Comparison of ENCODE assay signal across 17 cellular contexts in the genomic region with DNA sequence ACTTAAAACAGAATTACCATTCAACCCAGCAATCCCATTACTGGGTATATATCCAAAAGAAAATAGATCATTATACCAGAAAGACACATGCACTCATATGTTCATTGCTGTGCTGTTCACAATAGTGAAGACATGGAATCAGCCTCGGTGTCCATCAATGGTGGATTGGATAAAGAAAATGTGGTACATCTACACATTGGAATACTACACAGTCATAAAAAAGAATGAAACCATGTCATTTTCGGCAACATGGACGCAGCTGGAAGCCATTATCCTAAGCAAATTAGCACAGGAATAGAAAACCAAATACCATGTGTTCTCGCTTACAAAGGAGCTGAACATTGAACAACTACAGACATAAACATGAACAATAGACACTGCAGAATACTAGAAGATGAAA.
DNase-seq lines count a peak whose midpoint lies in the region; ATAC-seq and TF ChIP-seq lines count a peak whose summit lies in the region.
"Had no signal": no experiment of that assay in that cellular context is flagged by ENCODE, and none has a peak within 500 bp of the region (broad histone marks: within the 10 kb centered on the region; RNA-seq: fewer than 3 reads in every experiment).

No MANE protein-coding gene starts in this region.

- H3K9me3 Mint-ChIP-seq in activated T-cell treated with anti-CD3 and anti-CD28 coated beads, Interleukin-2, amount 50 U/mL, for 72 hours: peaks cover 2 to 4% of the 10 kb centered on the region in 2 donors
- H3K9me3 Mint-ChIP-seq in activated CD8-positive, alpha-beta T cell treated with anti-CD3 and anti-CD28 coated beads for 36 hours: peaks cover 5% of the 10 kb centered on the region

- H3K27me3 ChIP-seq in body of pancreas: no peaks in the 10 kb centered on the region
- H3K27me3 ChIP-seq: BE2C, BLaER1 had no signal

- H3K4me3 Mint-ChIP-seq in activated T-cell treated with anti-CD3 and anti-CD28 coated beads, Interleukin-2, amount 50 U/mL, for 72 hours: no peak overlapping the region
- no peak overlapping the region for H3K4me3 Mint-ChIP-seq in activated CD8-positive, alpha-beta T cell treated with anti-CD3 and anti-CD28 coated beads for 36 hours
- H3K4me3 Mint-ChIP-seq: CD14-positive monocyte; CD4-positive, alpha-beta memory T cell; CD8-positive, alpha-beta memory T cell had no signal

- no peaks in the 10 kb centered on the region for H3K27me3 Mint-ChIP-seq in activated T-cell treated with anti-CD3 and anti-CD28 coated beads, Interleukin-2, amount 50 U/mL, for 72 hours (ENCODE audit: low read depth)
- no peaks in the 10 kb centered on the region for H3K27me3 Mint-ChIP-seq in activated CD8-positive, alpha-beta T cell treated with anti-CD3 and anti-CD28 coated beads for 36 hours
- H3K27me3 Mint-ChIP-seq: CD4-positive, alpha-beta memory T cell; CD4-positive, CD25-positive, alpha-beta regulatory T cell had no signal

- no peak for ATAC-seq in activated T-cell treated with anti-CD3 and anti-CD28 coated beads, Interleukin-2, amount 50 U/mL, for 72 hours (replicated peaks in 1 of 2)
- ATAC-seq in activated CD8-positive, alpha-beta T cell treated with anti-CD3 and anti-CD28 coated beads for 36 hours: no peak
- no peak for ATAC-seq in body of pancreas

- WGBS in body of pancreas, 2 donors: 70 to 73% methylated on average over 4 of the region's 4 CpGs

- CTCF ChIA-PET in HEK293 (lab: Yijun Ruan, JAX): no interaction called here
- CTCF ChIA-PET in activated CD8-positive, alpha-beta T cell treated with anti-CD3 and anti-CD28 coated beads for 36 hours (lab: Charles Lee): no interaction called here

- H3K36me3 Mint-ChIP-seq in activated T-cell treated with anti-CD3 and anti-CD28 coated beads, Interleukin-2, amount 50 U/mL, for 72 hours (ENCODE audit: insufficient read depth in 2 of 2): peaks cover 0 to 2% of the 10 kb centered on the region in 2 donors
- H3K36me3 Mint-ChIP-seq in activated CD8-positive, alpha-beta T cell treated with anti-CD3 and anti-CD28 coated beads for 36 hours (ENCODE audit: low read depth): no peaks in the 10 kb centered on the region
- H3K36me3 Mint-ChIP-seq: CD14-positive monocyte; CD4-positive, alpha-beta memory T cell; CD4-positive, CD25-positive, alpha-beta regulatory T cell; CD8-positive, alpha-beta memory T cell had no signal

- no peak for TF ChIP-seq CTCF in HEK293 (tag by site-specific recombination; IDR thresholded peaks at IDR 0.05)
- TF ChIP-seq CTCF in activated CD8-positive, alpha-beta T cell treated with anti-CD3 and anti-CD28 coated beads for 36 hours (IDR thresholded peaks at IDR 0.05): no peak
- no peak for TF ChIP-seq CTCF in body of pancreas (IDR thresholded peaks at IDR 0.05)

- intact Hi-C loops in activated CD8-positive, alpha-beta T cell treated with anti-CD3 and anti-CD28 coated beads for 36 hours (cut with micrococcal nuclease): no loop called here
- intact Hi-C loops in body of pancreas (cut with DNase I): no loop called here

- no peak for DNase-seq in activated T-cell treated with anti-CD3 and anti-CD28 coated beads, Interleukin-2, amount 50 U/mL, for 72 hours
- DNase-seq in activated T-cell treated with anti-CD3 and anti-CD28 coated beads, Interleukin-2, amount 50 U/mL, for 1 hour: no peak
- no peak for DNase-seq in activated CD8-positive, alpha-beta T cell treated with anti-CD3 and anti-CD28 coated beads for 36 hours
- DNase-seq in body of pancreas: no peak
- DNase-seq: 8988T; ACHN; BE2C; C1 segment of cervical spinal cord; CD4-positive, alpha-beta memory T cell; CD4-positive, CD25-positive, alpha-beta regulatory T cell; CD8-positive, alpha-beta memory T cell; COR-L47; DMS79 treated with DMSO at 0.1 percent for 48 hours; GF-D8 had no signal

- POLR2A ChIA-PET in HEK293 (lab: Yijun Ruan, JAX): no interaction called here
- POLR2A ChIA-PET in activated CD8-positive, alpha-beta T cell treated with anti-CD3 and anti-CD28 coated beads for 36 hours (lab: Charles Lee): no interaction called here

- H3K27ac ChIP-seq in HEK293 (ENCODE audit: extremely low read depth, low read depth, low read length): no peak overlapping the region
- H3K27ac ChIP-seq in body of pancreas: no peak overlapping the region
- H3K27ac ChIP-seq: BLaER1 had no signal

- no peaks in the 10 kb centered on the region for H3K9me3 ChIP-seq in HEK293 (ENCODE audit: control insufficient read depth, insufficient read depth, low read depth, low read length)
- no peaks in the 10 kb centered on the region for H3K9me3 ChIP-seq in body of pancreas
- H3K9me3 ChIP-seq: BE2C, BLaER1 had no signal

- TF ChIP-seq POLR2A in body of pancreas (IDR thresholded peaks at IDR 0.05): no peak

- H3K4me1 ChIP-seq in HEK293 (ENCODE audit: control insufficient read depth, insufficient read depth, low read length) (0 out of 2 replicates have a peak, but pooled peaks cover 3% of the 10 kb centered on the region), body of pancreas (no peaks in the 10 kb centered on the region)
- H3K4me1 ChIP-seq: BE2C, BLaER1 had no signal

- no peaks in the 10 kb centered on the region for H3K4me1 Mint-ChIP-seq in activated T-cell treated with anti-CD3 and anti-CD28 coated beads, Interleukin-2, amount 50 U/mL, for 72 hours (ENCODE audit: low read depth)
- no peaks in the 10 kb centered on the region for H3K4me1 Mint-ChIP-seq in activated CD8-positive, alpha-beta T cell treated with anti-CD3 and anti-CD28 coated beads for 36 hours (ENCODE audit: low read depth)
- H3K4me1 Mint-ChIP-seq: CD14-positive monocyte; CD4-positive, alpha-beta memory T cell; CD4-positive, CD25-positive, alpha-beta regulatory T cell; CD8-positive, alpha-beta memory T cell had no signal

- no peaks in the 10 kb centered on the region for H3K36me3 ChIP-seq in HEK293 (ENCODE audit: control insufficient read depth in 2 of 2, insufficient read depth in 1 of 2, low read length in 2 of 2)
- H3K36me3 ChIP-seq in body of pancreas (replicated peaks in 1 of 2; ENCODE audit: insufficient read depth in 1 of 2, low read depth in 2 of 2): no peaks in the 10 kb centered on the region
- H3K36me3 ChIP-seq: BE2C, BLaER1 had no signal

- H3K27ac Mint-ChIP-seq in activated T-cell treated with anti-CD3 and anti-CD28 coated beads, Interleukin-2, amount 50 U/mL, for 72 hours: peak overlapping the region; percentile 2
- H3K27ac Mint-ChIP-seq in activated CD8-positive, alpha-beta T cell treated with anti-CD3 and anti-CD28 coated beads for 36 hours: no peak overlapping the region
- H3K27ac Mint-ChIP-seq: CD14-positive monocyte; CD4-positive, CD25-positive, alpha-beta regulatory T cell; CD8-positive, alpha-beta memory T cell had no signal

- no peak overlapping the region for H3K4me3 ChIP-seq in HEK293 (ENCODE audit: low read depth, low read length)
- no peak overlapping the region for H3K4me3 ChIP-seq in body of pancreas
- H3K4me3 ChIP-seq: BLaER1 had no signal

TF ChIP-seq in HEK293, 187 proteins besides CTCF, POLR2A, EP300 and RAD21:
- TF ChIP-seq ZNF146 (tag by site-specific recombination; IDR thresholded peaks at IDR 0.05) (0 out of 2 replicates have a peak, but pooled peaks have one; percentile 16), ZNF416 (tag by site-specific recombination; IDR thresholded peaks at IDR 0.05) (no peak)
